Comparison of ENCODE assay signal across 11 cellular contexts in genomic region chr22:32106930-32107329, GRCh38. TPM values are rescaled to one million over a fixed set of nuclear protein-coding genes. Genes with fewer than 3 reads are reported as not detected.
DNase-seq lines count a peak whose midpoint lies in the region; ATAC-seq, FAIRE-seq and TF ChIP-seq lines count a peak whose summit lies in the region.
"Had no signal": no experiment of that assay in that cellular context is flagged by ENCODE, and none has a peak within 500 bp of the region (broad histone marks: within the 10 kb centered on the region; RNA-seq: fewer than 3 reads in every experiment).

No MANE protein-coding gene starts in this region.

- no peak overlapping the region for H3K4me3 Mint-ChIP-seq in naive thymus-derived CD8-positive, alpha-beta T cell
- H3K4me3 Mint-ChIP-seq: activated naive CD8-positive, alpha-beta T cell; memory B cell had no signal

- H3K9me3 ChIP-seq in MM.1S (replicated peaks; ENCODE audit: insufficient read depth, low read length): no peaks in the 10 kb centered on the region
- no peaks in the 10 kb centered on the region for H3K9me3 ChIP-seq in left lung
- H3K9me3 ChIP-seq: right lobe of liver had no signal

- intact Hi-C loops in left lung (cut with DNase I): no loop called here

- no peak for TF ChIP-seq CTCF in MM.1S (IDR thresholded peaks at IDR 0.05; ENCODE audit: low read length)
- TF ChIP-seq CTCF in left lung (IDR thresholded peaks at IDR 0.05): no peak

- H3K79me2 ChIP-seq in MM.1S (ENCODE audit: low read length): no peaks in the 10 kb centered on the region

- H3K9me2 ChIP-seq in MM.1S (replicated peaks; ENCODE audit: insufficient read depth, low read length): no peaks in the 10 kb centered on the region

- peak; percentile 45 for FAIRE-seq in GM18507 (lab: Jason Lieb, UNC)

- no peak for DNase-seq in GM18507 (ENCODE audit: extremely low spot score, insufficient read length, low read depth)
- peak; percentile 28 for DNase-seq in MM.1S
- peak; percentile 47 for DNase-seq in astrocyte of the hippocampus (ENCODE audit: low read depth, low spot score)
- no peak for DNase-seq in left lung
- no peak for DNase-seq in naive thymus-derived CD8-positive, alpha-beta T cell
- DNase-seq in germinal center (ENCODE audit: low spot score): no peak
- no peak for DNase-seq in anterior cingulate cortex (lab: John Stamatoyannopoulos, UW)
- DNase-seq: right lobe of liver had no signal

- peak; percentile 22 for ATAC-seq in left lung
- ATAC-seq in naive thymus-derived CD8-positive, alpha-beta T cell: no peak

- peaks cover 30 to 56% (median 33%) of the 10 kb centered on the region in 5 donors for H3K27me3 Mint-ChIP-seq in naive thymus-derived CD8-positive, alpha-beta T cell

- H3K4me3 ChIP-seq in MM.1S (ENCODE audit: low read length) (no peak overlapping the region), left lung (no peak overlapping the region)
- H3K4me3 ChIP-seq: right lobe of liver had no signal

- H2AFZ ChIP-seq in MM.1S (ENCODE audit: low read length): no peak overlapping the region

- no peaks in the 10 kb centered on the region for H3K9me3 Mint-ChIP-seq in naive thymus-derived CD8-positive, alpha-beta T cell
- H3K9me3 Mint-ChIP-seq: memory B cell had no signal

- H3K36me3 ChIP-seq in MM.1S (replicated peaks; ENCODE audit: insufficient read depth, low read length) (no peaks in the 10 kb centered on the region), left lung (no peaks in the 10 kb centered on the region)
- H3K36me3 ChIP-seq: right lobe of liver had no signal

- POLR2A ChIA-PET in naive thymus-derived CD8-positive, alpha-beta T cell (lab: Charles Lee): no interaction called here

- H3K27me3 ChIP-seq in MM.1S (replicated peaks; ENCODE audit: insufficient read depth, low read length): no peaks in the 10 kb centered on the region
- peaks cover 0 to 18% of the 10 kb centered on the region in 2 donors for H3K27me3 ChIP-seq in left lung
- H3K27me3 ChIP-seq: right lobe of liver had no signal

- H3K27ac Mint-ChIP-seq in naive thymus-derived CD8-positive, alpha-beta T cell: no peak overlapping the region
- H3K27ac Mint-ChIP-seq: activated naive CD8-positive, alpha-beta T cell; memory B cell had no signal

- no peaks in the 10 kb centered on the region for H3F3A ChIP-seq in MM.1S (ENCODE audit: insufficient read depth, low read length)

- no peaks in the 10 kb centered on the region for H4K20me1 ChIP-seq in MM.1S (ENCODE audit: insufficient read depth, low read length)

- H3K4me1 ChIP-seq in MM.1S (ENCODE audit: low read length) (no peaks in the 10 kb centered on the region), left lung (no peaks in the 10 kb centered on the region)
- H3K4me1 ChIP-seq: right lobe of liver had no signal

- no peaks in the 10 kb centered on the region for H3K36me3 Mint-ChIP-seq in naive thymus-derived CD8-positive, alpha-beta T cell
- H3K36me3 Mint-ChIP-seq: activated naive CD8-positive, alpha-beta T cell; memory B cell had no signal

- no peak overlapping the region for H3K27ac ChIP-seq in MM.1S (ENCODE audit: low read length)
- no peak overlapping the region for H3K27ac ChIP-seq in left lung
- H3K27ac ChIP-seq: right lobe of liver had no signal

- no peak overlapping the region for H3K4me2 ChIP-seq in MM.1S (ENCODE audit: low read depth, low read length)

- H3K9ac ChIP-seq in MM.1S (ENCODE audit: low read length): no peak overlapping the region

- H3K4me1 Mint-ChIP-seq in naive thymus-derived CD8-positive, alpha-beta T cell: no peaks in the 10 kb centered on the region
- H3K4me1 Mint-ChIP-seq: memory B cell had no signal

RNA-seq across cellular contexts. Expression of gene C22orf42, which starts 52.2 kb away (rescaled TPM):
- total RNA-seq in left lung: not detected
- total RNA-seq in naive thymus-derived CD8-positive, alpha-beta T cell: not detected
- polyA plus RNA-seq in naive thymus-derived CD8-positive, alpha-beta T cell: not detected
- total RNA-seq: right lobe of liver had no signal
- polyA plus RNA-seq: esophagus had no signal

Comparison
In these comparisons a context has a peak if more than half of its experiments do, and no peak if none do; other contexts are left out.
1. DNase-seq: peak in MM.1S (single experiment) and astrocyte of the hippocampus (single experiment); none in GM18507 (single experiment), left lung (0 of 2), naive thymus-derived CD8-positive, alpha-beta T cell (0 of 10), germinal center (single experiment) and anterior cingulate cortex (0 of 58).